In genomic region chr16:82329504-82330192, GRCh38 we compare ENCODE assay signal across 1 cellular context.
TF ChIP-seq lines count a peak whose summit lies in the region.

No MANE protein-coding gene starts in this region.

TF ChIP-seq in HepG2, 621 proteins besides CTCF, POLR2A, EP300 and RAD21 (continued from another document and continues in another):
- TF ChIP-seq ZBED4 (CRISPR knock-in tag; IDR thresholded peaks at IDR 0.05; ENCODE audit: borderline replicate concordance) (no peak), CCDC6 (CRISPR knock-in tag; IDR thresholded peaks at IDR 0.05) (no peak), RFX1 (IDR thresholded peaks at IDR 0.05) (no peak), FOXC1 (CRISPR knock-in tag; IDR thresholded peaks at IDR 0.05; ENCODE audit: borderline replicate concordance) (no peak), ATM (IDR thresholded peaks at IDR 0.05; ENCODE audit: borderline replicate concordance) (no peak), REST (IDR thresholded peaks at IDR 0.05; ENCODE audit: borderline replicate concordance in 1 of 2, low read depth in 1 of 2, low read length in 2 of 2) (no peak), RNF219 (CRISPR knock-in tag; IDR thresholded peaks at IDR 0.05) (no peak), ZNF691 (CRISPR knock-in tag; IDR thresholded peaks at IDR 0.05; ENCODE audit: borderline replicate concordance, low read depth) (no peak), TIGD3 (CRISPR knock-in tag; IDR thresholded peaks at IDR 0.05; ENCODE audit: borderline replicate concordance) (no peak), MAF1 (CRISPR knock-in tag; IDR thresholded peaks at IDR 0.05; ENCODE audit: borderline replicate concordance) (no peak), RBFOX2 (IDR thresholded peaks at IDR 0.05; ENCODE audit: low read depth, low read length) (no peak), ZNF138 (CRISPR knock-in tag; IDR thresholded peaks at IDR 0.05; ENCODE audit: low read depth) (no peak), CHD2 (IDR thresholded peaks at IDR 0.05; ENCODE audit: low read depth, low read length) (no peak), FOXK1 (CRISPR knock-in tag; IDR thresholded peaks at IDR 0.05; ENCODE audit: borderline replicate concordance, low read depth) (no peak), KLF15 (CRISPR knock-in tag; IDR thresholded peaks at IDR 0.05; ENCODE audit: borderline replicate concordance) (no peak), SOX5 (CRISPR knock-in tag; IDR thresholded peaks at IDR 0.05; ENCODE audit: borderline replicate concordance) (peak; percentile 63; the same call in 1 of the 2 replicates), KDM3A (CRISPR knock-in tag; IDR thresholded peaks at IDR 0.05; ENCODE audit: low read depth) (0 out of 2 replicates have a peak, but pooled peaks have one; percentile 8), ZNF562 (CRISPR knock-in tag; IDR thresholded peaks at IDR 0.05; ENCODE audit: borderline replicate concordance) (no peak), KLF16 (CRISPR knock-in tag; IDR thresholded peaks at IDR 0.05) (peak in 1 of 2 experiments; percentile 35; a peak in 1 of 4 replicates), ZBTB40 (IDR thresholded peaks at IDR 0.05) (no peak), ZBTB40 (CRISPR knock-in tag; IDR thresholded peaks at IDR 0.05) (no peak), SPEN (CRISPR knock-in tag; IDR thresholded peaks at IDR 0.05; ENCODE audit: low read depth) (no peak), ZNF101 (CRISPR knock-in tag; IDR thresholded peaks at IDR 0.05; ENCODE audit: borderline replicate concordance, low read depth) (no peak), ZNF44 (CRISPR knock-in tag; IDR thresholded peaks at IDR 0.05) (no peak), ATAD3A (CRISPR knock-in tag; IDR thresholded peaks at IDR 0.05) (no peak), MBD4 (IDR thresholded peaks at IDR 0.05; ENCODE audit: borderline replicate concordance, low read length) (no peak), MEIS2 (CRISPR knock-in tag; IDR thresholded peaks at IDR 0.05) (no peak), BCLAF1 (IDR thresholded peaks at IDR 0.05) (no peak), POGZ (CRISPR knock-in tag; IDR thresholded peaks at IDR 0.05) (0 out of 2 replicates have a peak, but pooled peaks have one; percentile 47), NR2C2 (CRISPR knock-in tag; IDR thresholded peaks at IDR 0.05; ENCODE audit: borderline replicate concordance) (peak; percentile 44; the same call in 1 of the 2 replicates), ELF4 (CRISPR knock-in tag; IDR thresholded peaks at IDR 0.05; ENCODE audit: borderline replicate concordance) (no peak), ZNF780A (CRISPR knock-in tag; IDR thresholded peaks at IDR 0.05) (no peak)
